Comparison of ENCODE assay signal across 10 cellular contexts in the genomic region with DNA sequence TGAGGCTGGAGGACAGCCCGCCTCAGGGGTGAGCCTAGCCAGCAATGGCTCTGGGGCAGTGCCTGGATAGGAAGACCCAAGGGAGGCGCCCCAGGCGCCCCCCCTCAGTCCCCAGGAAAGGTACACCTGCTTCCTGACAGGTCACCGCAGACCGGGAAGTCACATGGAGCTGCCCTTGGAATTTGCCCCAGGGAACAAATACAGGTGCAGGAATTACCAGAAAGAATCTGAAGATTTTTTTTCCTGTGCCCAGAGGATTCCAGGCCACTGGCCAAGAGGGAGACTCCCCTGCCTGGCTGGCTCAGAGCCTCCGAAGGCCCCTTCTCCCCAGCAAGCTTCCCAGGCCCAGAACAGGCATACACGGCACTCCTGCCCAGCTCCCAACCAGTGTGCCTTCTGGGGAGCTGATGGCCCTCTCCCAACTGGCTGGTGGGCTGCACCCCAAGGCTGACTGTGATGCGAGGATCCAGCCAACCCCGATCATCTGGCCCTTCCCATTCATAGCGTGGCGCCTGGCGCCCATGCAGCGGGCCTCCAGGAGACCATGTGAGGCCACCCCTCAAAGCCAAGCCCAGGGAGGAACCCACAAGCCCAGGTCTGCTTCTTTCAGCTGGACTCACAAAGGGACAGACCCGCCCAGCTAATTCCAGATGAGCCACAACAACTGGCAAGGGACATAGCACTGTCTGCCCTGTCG. TPM values are rescaled to one million over a fixed set of nuclear protein-coding genes. Genes with fewer than 3 reads are reported as not detected.
A peak's percentile ranks its signal among the peaks of the same experiment; 100 is the strongest.
DNase-seq lines count a peak whose midpoint lies in the region; ATAC-seq and TF ChIP-seq lines count a peak whose summit lies in the region.
"Had no signal": no experiment of that assay in that cellular context is flagged by ENCODE, and none has a peak within 500 bp of the region (broad histone marks: within the 10 kb centered on the region; RNA-seq: fewer than 3 reads in every experiment).

No MANE protein-coding gene starts in this region.

- H2AFZ ChIP-seq in SK-N-SH (ENCODE audit: low read depth), result no peak overlapping the region

- peak overlapping the region; percentile 86 for H3K4me2 ChIP-seq in SK-N-SH

- TF ChIP-seq EP300 in SK-N-SH (IDR thresholded peaks at IDR 0.05; ENCODE audit: borderline replicate concordance in 1 of 2, low read depth in 1 of 2, low read length in 1 of 2), result no peak

- no peaks in the 10 kb centered on the region for H3K27me3 ChIP-seq in SK-N-SH (ENCODE audit: insufficient read depth)

- H3K4me1 ChIP-seq in SK-N-SH (ENCODE audit: control insufficient read depth in 1 of 2, insufficient read depth in 2 of 2, low read depth in 1 of 2, low read length in 1 of 2), result peaks cover 12 to 28% of the 10 kb centered on the region in 2 experiments; a peak in 3 of 4 replicates

- peaks cover 14% of the 10 kb centered on the region for H3F3A ChIP-seq in SK-N-SH (replicated peaks; ENCODE audit: insufficient read depth)

- no peak for TF ChIP-seq CTCF in SK-N-SH (IDR thresholded peaks at IDR 0.05)
- TF ChIP-seq CTCF in RWPE1 (conservative IDR thresholded peaks at IDR 0.05; ENCODE audit: low read depth), result no peak

- no peak overlapping the region for H3K9ac ChIP-seq in SK-N-SH

- H3K36me3 ChIP-seq in SK-N-SH (replicated peaks in 1 of 2; ENCODE audit: control insufficient read depth in 1 of 2, insufficient read depth in 2 of 2, low read length in 1 of 2), result no peaks in the 10 kb centered on the region

- CTCF ChIA-PET in SK-N-SH (lab: Yijun Ruan, JAX) (interaction anchor here (1.0 to 1.7 kb wide), 6 partner anchors 10 to 69 kb away, joined by 3 to 6 read pairs (median 4); a partner anchor contains a TSS), RWPE1 (lab: Yijun Ruan, JAX) (interaction anchor here (0.7 to 2.5 kb wide), 10 partner anchors 9 to 435 kb away, joined by 3 to 14 read pairs (median 4); a partner anchor contains a TSS)

- no peak overlapping the region for H3K27ac ChIP-seq in SK-N-SH (ENCODE audit: low read depth in 2 of 2, low read length in 1 of 2)
- H3K27ac ChIP-seq in RWPE1, result peak overlapping the region; percentile 99

- peaks cover 45% of the 10 kb centered on the region for H4K20me1 ChIP-seq in SK-N-SH (ENCODE audit: insufficient read depth)

- ATAC-seq in SK-N-SH treated with all-trans-retinoic acid at 6 μM for 48 hours (no peak), GM19023 (IDR thresholded peaks at IDR 0.05; ENCODE audit: unreplicated experiment) (no peak)
- ATAC-seq: stimulated activated naive CD8-positive, alpha-beta T cell treated with anti-CD3 and anti-CD28 coated beads, Interleukin-15, Interleukin-2, amounts not matched to agents 100 U/mL and 50 U/mL, for 24 hours had no signal

- peaks cover 66% of the 10 kb centered on the region for H3K79me2 ChIP-seq in SK-N-SH (ENCODE audit: insufficient read depth)

- POLR2A ChIA-PET in SK-N-SH (lab: Yijun Ruan, JAX), result interaction anchor here (0.6 to 2.5 kb wide), 3 partner anchors 9 to 44 kb away, joined by 3 to 20 read pairs (median 6); a partner anchor contains a TSS
- POLR2A ChIA-PET in RWPE1 (lab: Yijun Ruan, JAX; ENCODE audit: low non-redundant PET), result interaction anchor here (0.6 to 2.1 kb wide), 3 partner anchors 9 to 26 kb away, joined by 3 to 17 read pairs (median 4); a partner anchor contains a TSS

- WGBS in SK-N-SH (ENCODE audit: low lambda C conversion rate), result 96% methylated on average over 8 of the region's 15 CpGs

- H3K4me3 ChIP-seq in SK-N-SH (ENCODE audit: low read depth in 2 of 2, low read length in 1 of 2) (no peak overlapping the region), skeletal muscle cell (ENCODE audit: low read depth, low read length) (peak overlapping the region; percentile 50)

- no peaks in the 10 kb centered on the region for H3K9me2 ChIP-seq in SK-N-SH

- DNase-seq in SK-N-SH (no peak), RWPE1 (ENCODE audit: low spot score) (peak; percentile 59), islet precursor cell (peak; percentile 79), skeletal muscle cell (ENCODE audit: low read depth) (no peak), NCI-H2196 (lab: John Stamatoyannopoulos, UW; ENCODE audit: unreplicated experiment) (no peak)
- no peak for DNase-seq in stimulated activated CD4-positive, alpha-beta T cell treated with anti-CD3 and anti-CD28 coated beads, Interleukin-4, amount 100 ng/mL, for 1 hour
- DNase-seq: NCI-H2171; stimulated activated naive CD8-positive, alpha-beta T cell treated with anti-CD3 and anti-CD28 coated beads, Interleukin-15, Interleukin-2, amounts not matched to agents 100 U/mL and 50 U/mL, for 24 hours had no signal

- no peak for TF ChIP-seq RAD21 in SK-N-SH (IDR thresholded peaks at IDR 0.05; ENCODE audit: low read length)

- no peaks in the 10 kb centered on the region for H3K9me3 ChIP-seq in SK-N-SH

TF ChIP-seq in SK-N-SH, 30 proteins besides CTCF, POLR2A, EP300 and RAD21:
- TF ChIP-seq SIN3A (IDR thresholded peaks at IDR 0.05; ENCODE audit: borderline replicate concordance, low read depth, low read length) (no peak), SMC3 (IDR thresholded peaks at IDR 0.05; ENCODE audit: low read depth, low read length) (no peak), RCOR1 (IDR thresholded peaks at IDR 0.05; ENCODE audit: low read length) (no peak), POLR2AphosphoS5 (IDR thresholded peaks at IDR 0.05; ENCODE audit: low read depth, low read length) (no peak), RFX5 (IDR thresholded peaks at IDR 0.05; ENCODE audit: low read length) (no peak), TCF12 (IDR thresholded peaks at IDR 0.05) (no peak), GATA2 (CRISPR knock-in tag; IDR thresholded peaks at IDR 0.05) (no peak), NFIC (IDR thresholded peaks at IDR 0.05; ENCODE audit: borderline replicate concordance) (no peak)
- TF ChIP-seq, protein P1, sequence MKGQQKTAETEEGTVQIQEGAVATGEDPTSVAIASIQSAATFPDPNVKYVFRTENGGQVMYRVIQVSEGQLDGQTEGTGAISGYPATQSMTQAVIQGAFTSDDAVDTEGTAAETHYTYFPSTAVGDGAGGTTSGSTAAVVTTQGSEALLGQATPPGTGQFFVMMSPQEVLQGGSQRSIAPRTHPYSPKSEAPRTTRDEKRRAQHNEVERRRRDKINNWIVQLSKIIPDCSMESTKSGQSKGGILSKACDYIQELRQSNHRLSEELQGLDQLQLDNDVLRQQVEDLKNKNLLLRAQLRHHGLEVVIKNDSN (IDR thresholded peaks at IDR 0.05; ENCODE audit: borderline replicate concordance, low read depth), result no peak
- TF ChIP-seq, protein P2, sequence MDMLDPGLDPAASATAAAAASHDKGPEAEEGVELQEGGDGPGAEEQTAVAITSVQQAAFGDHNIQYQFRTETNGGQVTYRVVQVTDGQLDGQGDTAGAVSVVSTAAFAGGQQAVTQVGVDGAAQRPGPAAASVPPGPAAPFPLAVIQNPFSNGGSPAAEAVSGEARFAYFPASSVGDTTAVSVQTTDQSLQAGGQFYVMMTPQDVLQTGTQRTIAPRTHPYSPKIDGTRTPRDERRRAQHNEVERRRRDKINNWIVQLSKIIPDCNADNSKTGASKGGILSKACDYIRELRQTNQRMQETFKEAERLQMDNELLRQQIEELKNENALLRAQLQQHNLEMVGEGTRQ (IDR thresholded peaks at IDR 0.05; ENCODE audit: borderline replicate concordance, low read depth, low read length), result no peak
TF ChIP-seq in SK-N-SH: peak in this region for 0.

TF ChIP-seq in SK-N-SH treated with all-trans-retinoic acid at 6 μM for 48 hours, 23 proteins besides CTCF, POLR2A, EP300 and RAD21 (continues in another document):
- TF ChIP-seq RARB (CRISPR knock-in tag; IDR thresholded peaks at IDR 0.05) (no peak), ZC3H10 (CRISPR knock-in tag; IDR thresholded peaks at IDR 0.05) (no peak), CSDC2 (CRISPR knock-in tag; IDR thresholded peaks at IDR 0.05) (no peak), ARNTL (CRISPR knock-in tag; IDR thresholded peaks at IDR 0.05; ENCODE audit: borderline replicate concordance, low read depth) (no peak), GLIS3 (CRISPR knock-in tag; IDR thresholded peaks at IDR 0.05) (no peak), TOX (CRISPR knock-in tag; IDR thresholded peaks at IDR 0.05; ENCODE audit: borderline replicate concordance) (no peak), ZFP3 (CRISPR knock-in tag; IDR thresholded peaks at IDR 0.05) (no peak)

RNA-seq across cellular contexts. Expression of a gene that starts 2.3 kb away (rescaled TPM):
- polyA plus RNA-seq in SK-N-SH (2012; rRNA removed), result 4.4 and 5.2 TPM in 2 replicates
- polyA plus RNA-seq in SK-N-SH (2012; cell fraction: cytosol; rRNA removed), result 2.8 and 3.7 TPM in 2 replicates
- polyA plus RNA-seq in SK-N-SH (2012; cell fraction: nucleus; rRNA removed), result 9.6 and 15.0 TPM in 2 replicates

RNA-seq across cellular contexts. Expression of a gene that starts 7.2 kb away (rescaled TPM):
- 55.6 and 57.0 TPM in 2 replicates for polyA plus RNA-seq in SK-N-SH (2012; rRNA removed)
- polyA plus RNA-seq in SK-N-SH (2012; cell fraction: cytosol; rRNA removed), result 52.2 and 56.4 TPM in 2 replicates
- polyA plus RNA-seq in SK-N-SH (2012; cell fraction: nucleus; rRNA removed), result 23.8 and 26.0 TPM in 2 replicates

RNA-seq across cellular contexts. Expression of a gene that starts 7.3 kb away (rescaled TPM):
- polyA plus RNA-seq in SK-N-SH (2012; rRNA removed), result 7.9 and 8.6 TPM in 2 replicates
- polyA plus RNA-seq in SK-N-SH (2012; cell fraction: cytosol; rRNA removed), result 1.9 and 3.1 TPM in 2 replicates
- 53.4 and 68.6 TPM in 2 replicates for polyA plus RNA-seq in SK-N-SH (2012; cell fraction: nucleus; rRNA removed)

RNA-seq across cellular contexts. Expression of a gene that starts 9.7 kb away (rescaled TPM):
- polyA plus RNA-seq in SK-N-SH (2012; rRNA removed), result 100 and 124 TPM in 2 replicates
- polyA plus RNA-seq in SK-N-SH (2012; cell fraction: cytosol; rRNA removed), result 63.2 and 93.5 TPM in 2 replicates
- polyA plus RNA-seq in SK-N-SH (2012; cell fraction: nucleus; rRNA removed), result 49.5 and 65.7 TPM in 2 replicates

RNA-seq across cellular contexts. Expression of a gene that starts 9.8 kb away (rescaled TPM):
- polyA plus RNA-seq in SK-N-SH (2012; rRNA removed), result 35.1 and 37.7 TPM in 2 replicates
- polyA plus RNA-seq in SK-N-SH (2012; cell fraction: cytosol; rRNA removed), result 8.3 and 13.2 TPM in 2 replicates
- polyA plus RNA-seq in SK-N-SH (2012; cell fraction: nucleus; rRNA removed), result 195 and 222 TPM in 2 replicates

Comparison
In these comparisons a context has a peak if more than half of its experiments do, and no peak if none do; other contexts are left out.
1. DNase-seq: peak in RWPE1 (single experiment) and islet precursor cell (single experiment); none in SK-N-SH (single experiment), skeletal muscle cell (single experiment), NCI-H2196 (single experiment) and stimulated activated CD4-positive, alpha-beta T cell treated with anti-CD3 and anti-CD28 coated beads, Interleukin-4, amount 100 ng/mL, for 1 hour (single experiment).